ENCODE assay signal across 8 cellular contexts in genomic region chr7:128387663-128388485, GRCh38. TPM values are rescaled to one million over a fixed set of nuclear protein-coding genes. Genes with fewer than 3 reads are reported as not detected.
DNase-seq lines count a peak whose midpoint lies in the region; ATAC-seq and TF ChIP-seq lines count a peak whose summit lies in the region.

No MANE protein-coding gene starts in this region.

- H3K4me2 ChIP-seq in KMS-11 (no peak overlapping the region), parathyroid adenoma (ENCODE audit: low read length) (no peak overlapping the region)

- H3K9me3 ChIP-seq in CD4-positive, alpha-beta T cell (ENCODE audit: control insufficient read depth, low read length): no peaks in the 10 kb centered on the region
- H3K9me3 ChIP-seq in RWPE2 (ENCODE audit: severe bottlenecking): peaks cover 4% of the 10 kb centered on the region
- no peaks in the 10 kb centered on the region for H3K9me3 ChIP-seq in parathyroid adenoma (ENCODE audit: control insufficient read depth, low read length)

- POLR2A ChIA-PET in CD4-positive, alpha-beta T cell (lab: Charles Lee): interaction anchor here (0.6 to 1.6 kb wide), 3 partner anchors 36 to 42 kb away, joined by 3 to 14 read pairs (median 4); no protein-coding TSS in a partner anchor

- no peaks in the 10 kb centered on the region for H3K9me3 Mint-ChIP-seq in CD4-positive, alpha-beta T cell

- no peak overlapping the region for H2AFZ ChIP-seq in KMS-11 (ENCODE audit: low read depth)
- peak overlapping the region; percentile 51 for H2AFZ ChIP-seq in parathyroid adenoma

- no peaks in the 10 kb centered on the region for H3K27me3 Mint-ChIP-seq in CD4-positive, alpha-beta T cell

- H3K4me1 ChIP-seq in KMS-11 (ENCODE audit: low read depth, poor library complexity, severe bottlenecking): no peaks in the 10 kb centered on the region
- H3K4me1 ChIP-seq in RWPE2 (ENCODE audit: insufficient read depth, poor library complexity, severe bottlenecking): no peaks in the 10 kb centered on the region
- no peaks in the 10 kb centered on the region for H3K4me1 ChIP-seq in parathyroid adenoma

- no peaks in the 10 kb centered on the region for H3K36me3 Mint-ChIP-seq in CD4-positive, alpha-beta T cell (ENCODE audit: low read depth)

- H3K9ac ChIP-seq in KMS-11 (no peak overlapping the region), parathyroid adenoma (no peak overlapping the region)

- no peaks in the 10 kb centered on the region for H4K20me1 ChIP-seq in KMS-11 (ENCODE audit: insufficient read depth)

- intact Hi-C loops in CD4-positive, alpha-beta T cell (cut with DNase I, micrococcal nuclease): loop anchor here (1.0 to 5.0 kb wide), 2 partner anchors 41 to 681 kb away; no protein-coding TSS in a partner anchor

- peaks cover 5% of the 10 kb centered on the region for H3K27me3 ChIP-seq in CD4-positive, alpha-beta T cell (ENCODE audit: control insufficient read depth, insufficient read depth, low read length)
- no peaks in the 10 kb centered on the region; the same call in 1 of the 2 replicates for H3K27me3 ChIP-seq in KMS-11 (ENCODE audit: insufficient read depth, low read depth)
- no peaks in the 10 kb centered on the region for H3K27me3 ChIP-seq in RWPE2 (ENCODE audit: insufficient read depth, poor library complexity, severe bottlenecking)
- no peaks in the 10 kb centered on the region for H3K27me3 ChIP-seq in parathyroid adenoma (ENCODE audit: control insufficient read depth, insufficient read depth, low read length)

- ATAC-seq in CD4-positive, alpha-beta T cell (ENCODE audit: poor library complexity): peak; percentile 93
- peak; percentile 89 for ATAC-seq in GM19452 (IDR thresholded peaks at IDR 0.05; ENCODE audit: unreplicated experiment)
- ATAC-seq in RWPE2 (ENCODE audit: low read depth): peak; percentile 65

- H3K36me3 ChIP-seq in KMS-11 (ENCODE audit: insufficient read depth): no peaks in the 10 kb centered on the region
- H3K36me3 ChIP-seq in RWPE2 (ENCODE audit: low read depth): no peaks in the 10 kb centered on the region
- no peaks in the 10 kb centered on the region for H3K36me3 ChIP-seq in parathyroid adenoma (ENCODE audit: control insufficient read depth, insufficient read depth, low read length)

- CTCF ChIA-PET in CD4-positive, alpha-beta T cell (lab: Charles Lee): interaction anchor here (0.6 to 4.1 kb wide), 18 partner anchors 10 to 73 kb away, joined by 3 to 35 read pairs (median 4); partner anchors contain the start of genes HILPDA, IMPDH1 and RBM28

- peak; percentile 82 for TF ChIP-seq CTCF in CD4-positive, alpha-beta T cell (IDR thresholded peaks at IDR 0.05)
- TF ChIP-seq CTCF in KMS-11 (conservative IDR thresholded peaks at IDR 0.05; ENCODE audit: low read depth, low read length) (peak; percentile 96), RWPE2 (IDR thresholded peaks at IDR 0.05; ENCODE audit: poor library complexity, severe bottlenecking) (peak; percentile 91), parathyroid adenoma (IDR thresholded peaks at IDR 0.05) (peak; percentile 84)

- DNase-seq in CD4-positive, alpha-beta T cell: peak; percentile 42 to 74 (median 56)
- no peak for DNase-seq in RWPE2 (ENCODE audit: low spot score)
- peak; percentile 56 for DNase-seq in activated gamma-delta T cell treated with anti-CD3 and anti-CD28 coated beads, Interleukin-2, amount 50 U/mL, for 16 hours (ENCODE audit: low read depth)
- peak; percentile 89 for DNase-seq in germinal center (ENCODE audit: low spot score)
- DNase-seq in ureter (ENCODE audit: low spot score): peak; percentile 81

- H3K4me3 Mint-ChIP-seq in CD4-positive, alpha-beta T cell: no peak overlapping the region

- H3K27ac Mint-ChIP-seq in CD4-positive, alpha-beta T cell: no peak overlapping the region

- no peak overlapping the region for H3K27ac ChIP-seq in CD4-positive, alpha-beta T cell (ENCODE audit: low read depth, low read length)
- no peak overlapping the region for H3K27ac ChIP-seq in KMS-11
- H3K27ac ChIP-seq in RWPE2 (ENCODE audit: poor library complexity, severe bottlenecking): no peak overlapping the region
- H3K27ac ChIP-seq in parathyroid adenoma: no peak overlapping the region

- H3K4me1 Mint-ChIP-seq in CD4-positive, alpha-beta T cell (ENCODE audit: low read depth): no peaks in the 10 kb centered on the region

- H3K79me2 ChIP-seq in KMS-11 (ENCODE audit: insufficient read depth, low read depth): no peaks in the 10 kb centered on the region
- H3K79me2 ChIP-seq in parathyroid adenoma: no peaks in the 10 kb centered on the region

- H3K4me3 ChIP-seq in KMS-11 (IDR thresholded peaks at IDR 0.05; ENCODE audit: insufficient read depth, low read depth, low read length): no peak overlapping the region
- no peak overlapping the region for H3K4me3 ChIP-seq in RWPE2 (ENCODE audit: severe bottlenecking)
- H3K4me3 ChIP-seq in parathyroid adenoma (ENCODE audit: low read depth, low read length): no peak overlapping the region

RNA-seq across cellular contexts. Expression of gene IMPDH1, which starts 21.9 kb away (rescaled TPM):
- 10 to 100 TPM; 26.5 to 27.0 TPM for total RNA-seq in CD4-positive, alpha-beta T cell
- 40.2 TPM for total RNA-seq in ureter

RNA-seq across cellular contexts. Expression of gene PRRT4, which starts 26.4 kb away (rescaled TPM):
- total RNA-seq in CD4-positive, alpha-beta T cell: under 1 TPM; 0.47 to 0.63 TPM
- total RNA-seq in ureter: 0.49 TPM

RNA-seq across cellular contexts. Expression of gene RBM28, which starts 44.2 kb away (rescaled TPM):
- total RNA-seq in CD4-positive, alpha-beta T cell: 10 to 100 TPM; 10.1 to 10.5 TPM
- total RNA-seq in ureter: 48.8 TPM
